9 cellular contexts compared by ENCODE assay signal in the genomic region with DNA sequence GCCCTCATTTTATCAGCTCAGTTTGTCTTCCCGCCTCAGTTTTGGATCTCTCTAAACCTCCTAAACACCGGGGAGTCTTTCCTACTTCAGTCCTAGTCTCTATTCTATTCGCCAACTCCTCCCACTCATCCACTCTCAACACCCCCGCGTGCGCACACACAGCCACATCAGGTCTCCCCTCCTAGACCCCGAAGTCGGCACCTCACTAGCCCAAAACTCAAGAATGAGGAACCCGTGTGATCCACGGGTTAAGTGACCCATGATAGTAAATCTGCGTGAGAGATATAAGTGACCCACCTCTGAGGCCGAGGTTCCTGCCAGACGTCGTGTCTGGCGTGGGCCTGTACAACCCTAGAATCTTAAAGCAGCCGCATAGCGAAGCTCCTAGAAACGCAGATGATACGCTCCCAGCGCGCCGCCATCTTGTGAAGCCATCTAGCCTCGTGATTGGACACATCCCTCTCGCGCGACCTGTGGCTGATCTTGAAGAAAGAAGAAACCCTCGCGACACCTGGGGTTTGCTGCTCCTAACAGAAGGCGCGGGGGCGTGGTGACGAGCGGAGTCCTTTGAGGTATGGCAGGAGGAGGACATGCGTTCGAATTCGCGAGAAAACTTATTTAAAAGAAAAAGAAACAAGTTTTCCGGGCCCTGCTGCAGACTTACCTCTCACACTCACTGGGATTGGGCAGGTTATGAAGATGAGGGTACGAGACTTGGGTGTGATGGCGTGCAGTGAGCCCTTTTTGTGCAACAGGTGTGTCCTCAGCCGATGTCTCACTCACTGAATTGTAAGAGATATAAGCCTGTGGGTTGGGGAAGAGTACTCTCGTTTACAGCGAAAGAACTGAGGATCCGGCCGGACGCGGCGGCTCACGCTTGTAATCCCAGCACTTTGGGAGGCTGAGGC.
DNase-seq lines count a peak whose midpoint lies in the region; ATAC-seq and FAIRE-seq lines count a peak whose summit lies in the region.
"Had no signal": no experiment of that assay in that cellular context is flagged by ENCODE, and none has a peak within 500 bp of the region (broad histone marks: within the 10 kb centered on the region; RNA-seq: fewer than 3 reads in every experiment).

A gene with protein sequence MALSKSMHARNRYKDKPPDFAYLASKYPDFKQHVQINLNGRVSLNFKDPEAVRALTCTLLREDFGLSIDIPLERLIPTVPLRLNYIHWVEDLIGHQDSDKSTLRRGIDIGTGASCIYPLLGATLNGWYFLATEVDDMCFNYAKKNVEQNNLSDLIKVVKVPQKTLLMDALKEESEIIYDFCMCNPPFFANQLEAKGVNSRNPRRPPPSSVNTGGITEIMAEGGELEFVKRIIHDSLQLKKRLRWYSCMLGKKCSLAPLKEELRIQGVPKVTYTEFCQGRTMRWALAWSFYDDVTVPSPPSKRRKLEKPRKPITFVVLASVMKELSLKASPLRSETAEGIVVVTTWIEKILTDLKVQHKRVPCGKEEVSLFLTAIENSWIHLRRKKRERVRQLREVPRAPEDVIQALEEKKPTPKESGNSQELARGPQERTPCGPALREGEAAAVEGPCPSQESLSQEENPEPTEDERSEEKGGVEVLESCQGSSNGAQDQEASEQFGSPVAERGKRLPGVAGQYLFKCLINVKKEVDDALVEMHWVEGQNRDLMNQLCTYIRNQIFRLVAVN (minus strand): TSS at position 427 of the 908 bp plus-strand sequence. CDS start 9,557 bp downstream, outside the sequence.

- peak; percentile 97 for DNase-seq in AG20443 (ENCODE audit: low spot score)
- peak; percentile 97 to 98 for DNase-seq in NCI-H446 (lab: John Stamatoyannopoulos, UW)
- peak; percentile 92 to 95 (median 93) for DNase-seq in activated CD4-positive, CD25-positive, alpha-beta regulatory T cell (lab: John Stamatoyannopoulos, UW)
- DNase-seq in central memory CD8-positive, alpha-beta T cell (ENCODE audit: low spot score in 2 of 2), result peak; percentile 89 to 94
- peak; percentile 97 for DNase-seq in stimulated activated CD4-positive, alpha-beta T cell treated with anti-CD3 and anti-CD28 coated beads, Interleukin-12 subunit alpha, Interleukin-12 subunit beta, amount 100 ng/mL, for 4 hours

- H3K27ac Mint-ChIP-seq in central memory CD8-positive, alpha-beta T cell (ENCODE audit: low read depth), result no peak within 1 kb of the TSS
- H3K27ac Mint-ChIP-seq: dendritic cell treated with granulocyte-macrophage colony-stimulating factor and Interleukin-4, amounts not matched to agents 40 ng/mL and 50 ng/mL, for 4 days had no signal

- peaks cover 12% of the 10 kb centered on the region for H3K4me1 Mint-ChIP-seq in central memory CD8-positive, alpha-beta T cell

- H3K36me3 Mint-ChIP-seq in central memory CD8-positive, alpha-beta T cell (ENCODE audit: insufficient read depth), result no peaks in the 10 kb centered on the region

- peak; percentile 43 for FAIRE-seq in islet of Langerhans (lab: Jason Lieb, UNC)

- H3K9me3 Mint-ChIP-seq in central memory CD8-positive, alpha-beta T cell, result no peaks in the 10 kb centered on the region
- H3K9me3 Mint-ChIP-seq: dendritic cell treated with granulocyte-macrophage colony-stimulating factor and Interleukin-4, amounts not matched to agents 40 ng/mL and 50 ng/mL, for 4 days had no signal

- no peak within 1 kb of the TSS for H3K4me3 Mint-ChIP-seq in central memory CD8-positive, alpha-beta T cell
- H3K4me3 Mint-ChIP-seq: dendritic cell treated with granulocyte-macrophage colony-stimulating factor and Interleukin-4, amounts not matched to agents 40 ng/mL and 50 ng/mL, for 4 days had no signal

- no peaks in the 10 kb centered on the region for H3K27me3 Mint-ChIP-seq in central memory CD8-positive, alpha-beta T cell
- H3K27me3 Mint-ChIP-seq: dendritic cell treated with granulocyte-macrophage colony-stimulating factor and Interleukin-4, amounts not matched to agents 40 ng/mL and 50 ng/mL, for 4 days had no signal

- ATAC-seq in GM19043 (IDR thresholded peaks at IDR 0.05; ENCODE audit: low read depth, unreplicated experiment) (peak; percentile 94), HG03354 (IDR thresholded peaks at IDR 0.05; ENCODE audit: poor library complexity, severe bottlenecking, unreplicated experiment) (peak; percentile 98)
- peak; percentile 99 for ATAC-seq in central memory CD8-positive, alpha-beta T cell (replicated peaks; ENCODE audit: extremely low read depth, poor library complexity, severe bottlenecking)

Comparison
In these comparisons a context has a peak if more than half of its experiments do, and no peak if none do; other contexts are left out.
1. Peak in every context shown above with its lines: DNase-seq and ATAC-seq.